ENCODE assay signal across 1 cellular context in the genomic region with DNA sequence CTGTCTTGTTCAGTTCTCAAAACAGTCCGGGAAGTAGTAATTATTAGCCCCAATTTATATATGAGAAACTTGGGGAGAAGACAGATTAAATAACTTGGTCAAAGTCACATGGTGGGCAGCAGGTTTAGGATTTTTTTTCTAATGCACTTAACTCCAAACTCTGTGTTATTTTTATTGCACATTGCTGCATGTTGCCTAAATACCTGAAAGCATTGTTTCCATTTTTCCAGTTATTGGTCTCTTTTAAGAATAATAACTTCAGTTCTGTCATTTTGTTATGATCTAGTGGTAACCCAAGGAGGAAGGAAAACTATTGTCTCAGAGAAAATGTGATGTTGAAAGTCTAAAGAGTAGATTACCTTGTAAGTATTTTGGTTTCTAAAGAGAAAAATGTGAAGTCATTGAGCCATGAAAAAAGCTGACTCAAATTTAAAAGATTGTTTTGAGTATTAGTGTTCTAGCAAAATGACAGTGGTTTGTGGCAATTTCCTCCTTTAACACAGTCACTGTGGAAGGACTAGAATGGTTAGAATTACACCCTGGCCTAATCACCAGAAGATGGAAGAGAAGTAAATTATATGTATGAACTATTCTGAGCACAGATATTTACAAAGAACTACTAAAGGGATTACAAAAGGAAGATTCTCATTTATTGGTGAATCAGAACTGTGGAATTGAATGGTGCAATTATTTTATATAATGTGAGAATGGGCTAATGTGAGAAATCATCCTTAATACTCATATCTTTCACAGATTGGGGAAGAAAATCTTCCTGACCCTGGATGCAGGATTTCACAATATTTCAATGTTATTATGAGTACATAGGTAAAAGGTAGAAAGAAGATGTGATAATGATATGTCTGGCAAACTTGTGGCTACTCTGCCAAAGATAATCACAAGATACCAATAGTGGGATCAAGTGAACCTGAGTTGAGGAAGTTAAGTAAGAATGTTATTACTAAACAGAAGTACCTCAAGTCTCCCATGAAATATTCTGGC.
TF ChIP-seq lines count a peak whose summit lies in the region.

No MANE protein-coding gene starts in this region.

TF ChIP-seq in GM12878, 131 proteins besides CTCF, POLR2A, EP300 and RAD21 (continued from another document):
- TF ChIP-seq, protein P1, sequence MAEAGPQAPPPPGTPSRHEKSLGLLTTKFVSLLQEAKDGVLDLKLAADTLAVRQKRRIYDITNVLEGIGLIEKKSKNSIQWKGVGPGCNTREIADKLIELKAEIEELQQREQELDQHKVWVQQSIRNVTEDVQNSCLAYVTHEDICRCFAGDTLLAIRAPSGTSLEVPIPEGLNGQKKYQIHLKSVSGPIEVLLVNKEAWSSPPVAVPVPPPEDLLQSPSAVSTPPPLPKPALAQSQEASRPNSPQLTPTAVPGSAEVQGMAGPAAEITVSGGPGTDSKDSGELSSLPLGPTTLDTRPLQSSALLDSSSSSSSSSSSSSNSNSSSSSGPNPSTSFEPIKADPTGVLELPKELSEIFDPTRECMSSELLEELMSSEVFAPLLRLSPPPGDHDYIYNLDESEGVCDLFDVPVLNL (IDR thresholded peaks at IDR 0.05; ENCODE audit: low read depth, low read length), result no peak
- TF ChIP-seq BACH1 (IDR thresholded peaks at IDR 0.05; ENCODE audit: borderline replicate concordance), result peak; percentile 85; the same call in 1 of the 2 replicates
- peak; percentile 67 for TF ChIP-seq MEF2A (IDR thresholded peaks at IDR 0.05; ENCODE audit: insufficient read depth, low read depth, low read length)
- peak; percentile 66 for TF ChIP-seq IKZF1 (conservative IDR thresholded peaks at IDR 0.05)
- TF ChIP-seq, protein P2, sequence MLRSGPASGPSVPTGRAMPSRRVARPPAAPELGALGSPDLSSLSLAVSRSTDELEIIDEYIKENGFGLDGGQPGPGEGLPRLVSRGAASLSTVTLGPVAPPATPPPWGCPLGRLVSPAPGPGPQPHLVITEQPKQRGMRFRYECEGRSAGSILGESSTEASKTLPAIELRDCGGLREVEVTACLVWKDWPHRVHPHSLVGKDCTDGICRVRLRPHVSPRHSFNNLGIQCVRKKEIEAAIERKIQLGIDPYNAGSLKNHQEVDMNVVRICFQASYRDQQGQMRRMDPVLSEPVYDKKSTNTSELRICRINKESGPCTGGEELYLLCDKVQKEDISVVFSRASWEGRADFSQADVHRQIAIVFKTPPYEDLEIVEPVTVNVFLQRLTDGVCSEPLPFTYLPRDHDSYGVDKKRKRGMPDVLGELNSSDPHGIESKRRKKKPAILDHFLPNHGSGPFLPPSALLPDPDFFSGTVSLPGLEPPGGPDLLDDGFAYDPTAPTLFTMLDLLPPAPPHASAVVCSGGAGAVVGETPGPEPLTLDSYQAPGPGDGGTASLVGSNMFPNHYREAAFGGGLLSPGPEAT (IDR thresholded peaks at IDR 0.05; ENCODE audit: low read depth), result peak; percentile 78
- TF ChIP-seq, protein P3, sequence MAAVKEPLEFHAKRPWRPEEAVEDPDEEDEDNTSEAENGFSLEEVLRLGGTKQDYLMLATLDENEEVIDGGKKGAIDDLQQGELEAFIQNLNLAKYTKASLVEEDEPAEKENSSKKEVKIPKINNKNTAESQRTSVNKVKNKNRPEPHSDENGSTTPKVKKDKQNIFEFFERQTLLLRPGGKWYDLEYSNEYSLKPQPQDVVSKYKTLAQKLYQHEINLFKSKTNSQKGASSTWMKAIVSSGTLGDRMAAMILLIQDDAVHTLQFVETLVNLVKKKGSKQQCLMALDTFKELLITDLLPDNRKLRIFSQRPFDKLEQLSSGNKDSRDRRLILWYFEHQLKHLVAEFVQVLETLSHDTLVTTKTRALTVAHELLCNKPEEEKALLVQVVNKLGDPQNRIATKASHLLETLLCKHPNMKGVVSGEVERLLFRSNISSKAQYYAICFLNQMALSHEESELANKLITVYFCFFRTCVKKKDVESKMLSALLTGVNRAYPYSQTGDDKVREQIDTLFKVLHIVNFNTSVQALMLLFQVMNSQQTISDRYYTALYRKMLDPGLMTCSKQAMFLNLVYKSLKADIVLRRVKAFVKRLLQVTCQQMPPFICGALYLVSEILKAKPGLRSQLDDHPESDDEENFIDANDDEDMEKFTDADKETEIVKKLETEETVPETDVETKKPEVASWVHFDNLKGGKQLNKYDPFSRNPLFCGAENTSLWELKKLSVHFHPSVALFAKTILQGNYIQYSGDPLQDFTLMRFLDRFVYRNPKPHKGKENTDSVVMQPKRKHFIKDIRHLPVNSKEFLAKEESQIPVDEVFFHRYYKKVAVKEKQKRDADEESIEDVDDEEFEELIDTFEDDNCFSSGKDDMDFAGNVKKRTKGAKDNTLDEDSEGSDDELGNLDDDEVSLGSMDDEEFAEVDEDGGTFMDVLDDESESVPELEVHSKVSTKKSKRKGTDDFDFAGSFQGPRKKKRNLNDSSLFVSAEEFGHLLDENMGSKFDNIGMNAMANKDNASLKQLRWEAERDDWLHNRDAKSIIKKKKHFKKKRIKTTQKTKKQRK (IDR thresholded peaks at IDR 0.05; ENCODE audit: low read depth, low read length), result no peak
- TF ChIP-seq ZNF217 (IDR thresholded peaks at IDR 0.05), result peak; percentile 97
